In genomic region chr5:151021771-151022170, GRCh38 we compare ENCODE assay signal across 1 cellular context.
TF ChIP-seq lines count a peak whose summit lies in the region.

No MANE protein-coding gene starts in this region.

TF ChIP-seq in HepG2, 621 proteins besides CTCF, POLR2A, EP300 and RAD21:
- no peak for TF ChIP-seq NRL (CRISPR knock-in tag; IDR thresholded peaks at IDR 0.05; ENCODE audit: borderline replicate concordance)
- TF ChIP-seq ERF (CRISPR knock-in tag; IDR thresholded peaks at IDR 0.05): 0 out of 2 replicates have a peak, but pooled peaks have one; percentile 2
- TF ChIP-seq ZNF772 (CRISPR knock-in tag; IDR thresholded peaks at IDR 0.05): 0 out of 2 replicates have a peak, but pooled peaks have one; percentile 17
- TF ChIP-seq CHD2 (IDR thresholded peaks at IDR 0.05; ENCODE audit: low read depth, low read length): no peak
- no peak for TF ChIP-seq TAF1 (CRISPR knock-in tag; IDR thresholded peaks at IDR 0.05)
- 0 out of 2 replicates have a peak, but pooled peaks have one; percentile 7 for TF ChIP-seq SAP130 (CRISPR knock-in tag; IDR thresholded peaks at IDR 0.05; ENCODE audit: low read depth)
- TF ChIP-seq SP2 (CRISPR knock-in tag; IDR thresholded peaks at IDR 0.05): no peak
- TF ChIP-seq SUZ12 (IDR thresholded peaks at IDR 0.05; ENCODE audit: low read depth, low read length): no peak
- no peak for TF ChIP-seq HNRNPLL (IDR thresholded peaks at IDR 0.05; ENCODE audit: low read depth, low read length, poor library complexity, severe bottlenecking)
- no peak for TF ChIP-seq ZNF558 (CRISPR knock-in tag; IDR thresholded peaks at IDR 0.05; ENCODE audit: borderline replicate concordance)
